ENCODE assay signal across 14 cellular contexts in genomic region chr2:172877826-172878225, GRCh38.
DNase-seq lines count a peak whose midpoint lies in the region; ATAC-seq, FAIRE-seq and TF ChIP-seq lines count a peak whose summit lies in the region.
"Had no signal": no experiment of that assay in that cellular context is flagged by ENCODE, and none has a peak within 500 bp of the region (broad histone marks: within the 10 kb centered on the region; RNA-seq: fewer than 3 reads in every experiment).

No MANE protein-coding gene starts in this region.

- H4K20me1 ChIP-seq in PC-3 (ENCODE audit: low read length): no peaks in the 10 kb centered on the region

- H2AFZ ChIP-seq in PC-3 (ENCODE audit: low read length): no peak overlapping the region

- TF ChIP-seq CTCF in PC-3 (conservative IDR thresholded peaks at IDR 0.05; ENCODE audit: low read depth, low read length) (no peak), astrocyte of the spinal cord (IDR thresholded peaks at IDR 0.05; ENCODE audit: low read depth, low read length) (no peak)

- H3F3A ChIP-seq in PC-3 (ENCODE audit: low read length, unreplicated experiment): no peaks in the 10 kb centered on the region

- BruUV-seq in PC-3 (replicated peaks; lab: Mats Ljungman, UMichigan): no TSS peak

- intact Hi-C loops in PC-3 (cut with micrococcal nuclease): no loop called here
- intact Hi-C loops in head of caudate nucleus (cut with DNase I): no loop called here

- no peaks in the 10 kb centered on the region for H3K9me2 ChIP-seq in PC-3 (replicated peaks; ENCODE audit: low read length)

- no peaks in the 10 kb centered on the region; the same call in 1 of the 2 replicates for H3K27me3 ChIP-seq in PC-3 (ENCODE audit: low read length)

- H3K4me1 ChIP-seq in PC-3 (ENCODE audit: insufficient read depth, low read length): no peaks in the 10 kb centered on the region

- H3K36me3 ChIP-seq in PC-3 (ENCODE audit: low read depth, low read length): no peaks in the 10 kb centered on the region

- POLR2A ChIA-PET in PC-3 (lab: Charles Lee; ENCODE audit: unreplicated experiment): no interaction called here

- H3K4me2 ChIP-seq in PC-3 (ENCODE audit: low read length): no peak overlapping the region

- in situ Hi-C loops in astrocyte of the spinal cord (cut with HindIII; ENCODE audit: low sequenced_read_pairs): no loop called here

- H3K27ac ChIP-seq in PC-3 (ENCODE audit: low read length): no peak overlapping the region

- H3K9me3 ChIP-seq in PC-3 (ENCODE audit: low read length): no peaks in the 10 kb centered on the region

- CTCF ChIA-PET in PC-3 (lab: Charles Lee): no interaction called here

- H3K79me2 ChIP-seq in PC-3 (ENCODE audit: low read length): no peaks in the 10 kb centered on the region

- no peak for FAIRE-seq in urothelium cell line (lab: Jason Lieb, UNC)
- FAIRE-seq: D721Med had no signal

- H3K4me3 ChIP-seq in PC-3 (ENCODE audit: low read length): no peak overlapping the region
- no peak overlapping the region for H3K4me3 ChIP-seq in astrocyte of the spinal cord (ENCODE audit: low read depth, low read length)

- no peak overlapping the region for H3K9ac ChIP-seq in PC-3 (ENCODE audit: low read length)

- DNase-seq in PC-3 (peak; percentile 25), astrocyte of the spinal cord (ENCODE audit: low read depth, low spot score) (peak; percentile 57), head of caudate nucleus (peak in 30 of 42 donors; percentile 8 to 81 (median 53)), HCEC 1CT (no peak), NCI-H446 treated with DMSO at 0.1 percent for 48 hours (lab: John Stamatoyannopoulos, UW) (no peak), urothelium cell line (ENCODE audit: low spot score) (no peak), DMS153 treated with DMSO at 0.1 percent for 48 hours (lab: John Stamatoyannopoulos, UW; ENCODE audit: unreplicated experiment) (no peak)
- DNase-seq: CD8-positive, alpha-beta T cell; H7; Karpas-422; NCI-H1930; NCI-H2171; NCI-H774 had no signal

- no peak for ATAC-seq in PC-3
- ATAC-seq: CD8-positive, alpha-beta T cell had no signal

Comparison
In these comparisons a context has a peak if more than half of its experiments do, and no peak if none do; other contexts are left out.
1. DNase-seq: peak in PC-3 (single experiment), astrocyte of the spinal cord (single experiment) and head of caudate nucleus (30 of 42); none in HCEC 1CT (single experiment), NCI-H446 treated with DMSO at 0.1 percent for 48 hours (single experiment), urothelium cell line (single experiment) and DMS153 treated with DMSO at 0.1 percent for 48 hours (single experiment).